ENCODE assay signal across 8 cellular contexts in genomic region chr1:150605451-150605731, GRCh38. TPM values are rescaled to one million over a fixed set of nuclear protein-coding genes. Genes with fewer than 3 reads are reported as not detected.
DNase-seq lines count a peak whose midpoint lies in the region; ATAC-seq, FAIRE-seq and TF ChIP-seq lines count a peak whose summit lies in the region.
"Not testable (repeated sequence)": the region's sequence is repeated elsewhere in the genome, so short reads cannot be mapped to it uniquely, and the experiment has no call there.
"Had no signal": no experiment of that assay in that cellular context is flagged by ENCODE, and none has a peak within 500 bp of the region (broad histone marks: within the 10 kb centered on the region; RNA-seq: fewer than 3 reads in every experiment).

No MANE protein-coding gene starts in this region.

- not testable (repeated sequence) for TF ChIP-seq RAD21 in HCT116 (IDR thresholded peaks at IDR 0.05; ENCODE audit: low read depth); SK-N-SH (IDR thresholded peaks at IDR 0.05; ENCODE audit: low read length); K562 (CRISPR knock-in tag; conservative IDR thresholded peaks at IDR 0.05 in 1 of 2, IDR thresholded peaks at IDR 0.05 in 1 of 2)

- BruUV-seq in HCT116 (replicated peaks; lab: Mats Ljungman, UMichigan); K562 (replicated peaks; lab: Mats Ljungman, UMichigan): not testable (repeated sequence)

- H3K79me2 ChIP-seq in HCT116 (ENCODE audit: insufficient read depth, low read length); SK-N-SH (ENCODE audit: insufficient read depth); K562 (ENCODE audit: control insufficient read depth, insufficient read depth, low read length): not testable (repeated sequence)

- WGBS in SK-N-SH (ENCODE audit: low lambda C conversion rate) = 93% methylated on average over 3 of the region's 3 CpGs
- WGBS in K562 (ENCODE audit: insufficient coverage, low coverage, missing lambda C conversion rate) = 71% methylated on average over 2 of the region's 3 CpGs
- WGBS in esophagus muscularis mucosa = 96% methylated on average over 3 of the region's 3 CpGs
- 100% methylated on average over 2 of the region's 3 CpGs for WGBS in right lobe of liver (ENCODE audit: insufficient coverage, low coverage, low lambda C conversion rate, missing lambda C conversion rate)
- 91 to 99% (median 97%) methylated on average over 3 of the region's 3 CpGs for WGBS in ovary, 3 donors

- DNase-seq in HCT116 (ENCODE audit: low read depth, low spot score); SK-N-SH; K562 (ENCODE audit: extremely low read depth in 1 of 4, low spot score in 3 of 4); esophagus muscularis mucosa (ENCODE audit: extremely low spot score); right lobe of liver; ovary: not testable (repeated sequence)

- H3K9ac ChIP-seq in HCT116 (ENCODE audit: low read length) (peak overlapping the region; percentile 56), SK-N-SH (peak overlapping the region; percentile 50; the same call in 1 of the 2 replicates), K562 (ENCODE audit: insufficient read depth in 1 of 2, low read depth in 2 of 2, low read length in 2 of 2) (peak overlapping the region; percentile 51 to 77; a peak in 3 of 4 replicates)
- H3K9ac ChIP-seq in stomach smooth muscle (ENCODE audit: low read length in 2 of 2) = not testable (repeated sequence)

- H3K4me1 ChIP-seq in HCT116 (ENCODE audit: control insufficient read depth in 1 of 2, insufficient read depth in 2 of 2, low read length in 2 of 2) = peaks cover 20 to 34% of the 10 kb centered on the region in 2 experiments
- peaks cover 6 to 23% of the 10 kb centered on the region in 2 experiments; a peak in 3 of 4 replicates for H3K4me1 ChIP-seq in SK-N-SH (ENCODE audit: control insufficient read depth in 1 of 2, insufficient read depth in 2 of 2, low read depth in 1 of 2, low read length in 1 of 2)
- peaks cover 11 to 17% of the 10 kb centered on the region in 2 experiments; a peak in 4 of 5 replicates for H3K4me1 ChIP-seq in K562 (replicated peaks in 1 of 2; ENCODE audit: control insufficient read depth in 2 of 2, insufficient read depth in 2 of 2, low read length in 2 of 2)
- H3K4me1 ChIP-seq in esophagus muscularis mucosa = peaks cover 22 to 35% (median 29%) of the 10 kb centered on the region in 4 donors
- peaks cover 0 to 17% (median 6%) of the 10 kb centered on the region in 4 donors for H3K4me1 ChIP-seq in right lobe of liver
- H3K4me1 ChIP-seq in ovary (ENCODE audit: insufficient read depth) = peaks cover 14% of the 10 kb centered on the region
- H3K4me1 ChIP-seq in stomach smooth muscle (ENCODE audit: control insufficient read depth, insufficient read depth, low read length) = not testable (repeated sequence)

- not testable (repeated sequence) for FAIRE-seq in K562 (lab: Jason Lieb, UNC)

- H3K27ac ChIP-seq in HCT116 (ENCODE audit: low read depth, low read length) = peak overlapping the region; percentile 87
- peak overlapping the region in 1 of 2 experiments; percentile 98; a peak in 2 of 4 replicates for H3K27ac ChIP-seq in SK-N-SH (ENCODE audit: low read depth in 2 of 2, low read length in 1 of 2)
- peak overlapping the region; percentile 86; the same call in 2 of the 3 replicates for H3K27ac ChIP-seq in K562 (ENCODE audit: extremely low read depth, low read depth, low read length)
- H3K27ac ChIP-seq in esophagus muscularis mucosa (replicated peaks in 1 of 4) = peak overlapping the region in 3 of 4 donors; percentile 68 to 81 (median 76)
- H3K27ac ChIP-seq in right lobe of liver = peak overlapping the region; percentile 83 to 97 (median 88)
- peak overlapping the region; percentile 68 to 89 for H3K27ac ChIP-seq in ovary
- peak overlapping the region; percentile 50 for H3K27ac ChIP-seq in stomach smooth muscle (ENCODE audit: low read length)

- TF ChIP-seq EP300 in SK-N-SH (IDR thresholded peaks at IDR 0.05; ENCODE audit: borderline replicate concordance in 1 of 2, low read depth in 1 of 2, low read length in 1 of 2); K562 (IDR thresholded peaks at IDR 0.05; ENCODE audit: low read length); esophagus muscularis mucosa (IDR thresholded peaks at IDR 0.05); ovary (IDR thresholded peaks at IDR 0.05): not testable (repeated sequence)

- peaks cover 18% of the 10 kb centered on the region for H3F3A ChIP-seq in SK-N-SH (replicated peaks; ENCODE audit: insufficient read depth)

- not testable (repeated sequence) for H3K9me3 ChIP-seq in HCT116 (ENCODE audit: control insufficient read depth in 1 of 2, insufficient read depth in 1 of 2, low read depth in 1 of 2, low read length in 2 of 2); SK-N-SH; K562 (replicated peaks; ENCODE audit: control insufficient read depth, insufficient read depth, low read depth, low read length); esophagus muscularis mucosa; right lobe of liver; ovary; stomach smooth muscle (ENCODE audit: control insufficient read depth in 2 of 2, low read length in 2 of 2)

- not testable (repeated sequence) for H3K4me3 ChIP-seq in HCT116 (replicated peaks in 1 of 2; ENCODE audit: low read depth in 1 of 2, low read length in 2 of 2); SK-N-SH (ENCODE audit: low read depth in 2 of 2, low read length in 1 of 2); K562; esophagus muscularis mucosa; right lobe of liver; ovary; stomach smooth muscle (ENCODE audit: low read length in 2 of 2)

- POLR2A ChIA-PET in HCT116 (lab: Charles Lee) (interaction anchor here (0.7 to 3.5 kb wide), 8 partner anchors 14 to 108 kb away, joined by 3 to 31 read pairs (median 4); partner anchors contain the start of genes ENSA, GOLPH3L and MCL1), SK-N-SH (lab: Yijun Ruan, JAX) (interaction anchor here (1.1 kb wide), 1 partner anchor 26 kb away, joined by 3 read pairs; the partner anchor contains the start of gene MCL1), K562 (lab: Yijun Ruan, JAX) (interaction anchor here (0.8 to 4.9 kb wide), 4 partner anchors 10 to 46 kb away, joined by 3 to 22 read pairs (median 11); partner anchors contain the start of gene MCL1)

- not testable (repeated sequence) for H4K20me1 ChIP-seq in HCT116 (ENCODE audit: insufficient read depth); SK-N-SH (ENCODE audit: insufficient read depth); K562 (replicated peaks; ENCODE audit: control insufficient read depth, insufficient read depth, low read length)

- not testable (repeated sequence) for ATAC-seq in HCT116, right lobe of liver
- peak; percentile 3; the same call in 1 of the 3 replicates for ATAC-seq in K562

- not testable (repeated sequence) for TF ChIP-seq CTCF in HCT116 (IDR thresholded peaks at IDR 0.05 in 2 of 3, conservative IDR thresholded peaks at IDR 0.05 in 1 of 3; ENCODE audit: borderline replicate concordance in 1 of 3, insufficient read depth in 1 of 3, low read depth in 2 of 3, low read length in 2 of 3); SK-N-SH (IDR thresholded peaks at IDR 0.05); K562 (IDR thresholded peaks at IDR 0.05 in 2 of 3, conservative IDR thresholded peaks at IDR 0.05 in 1 of 3; ENCODE audit: insufficient read depth in 2 of 3, low read depth in 1 of 3, low read length in 3 of 3); esophagus muscularis mucosa (IDR thresholded peaks at IDR 0.05); right lobe of liver (IDR thresholded peaks at IDR 0.05); ovary (IDR thresholded peaks at IDR 0.05)

- not testable (repeated sequence) for TF ChIP-seq POLR2A in HCT116 (IDR thresholded peaks at IDR 0.05; ENCODE audit: borderline replicate concordance, extremely low read depth, insufficient read depth, insufficient read length); K562 (conservative IDR thresholded peaks at IDR 0.05); esophagus muscularis mucosa (IDR thresholded peaks at IDR 0.05; ENCODE audit: low read depth); right lobe of liver (IDR thresholded peaks at IDR 0.05); ovary (IDR thresholded peaks at IDR 0.05)

- not testable (repeated sequence) for H3K9me1 ChIP-seq in K562 (ENCODE audit: control insufficient read depth, insufficient read depth, low read length)

- not testable (repeated sequence) for H3K36me3 ChIP-seq in HCT116 (ENCODE audit: control insufficient read depth in 1 of 2, insufficient read depth in 2 of 2, low read length in 2 of 2); SK-N-SH (replicated peaks in 1 of 2; ENCODE audit: control insufficient read depth in 1 of 2, insufficient read depth in 2 of 2, low read length in 1 of 2); K562 (ENCODE audit: control insufficient read depth, insufficient read depth, low read length); esophagus muscularis mucosa; right lobe of liver; ovary; stomach smooth muscle (ENCODE audit: control insufficient read depth in 2 of 2, insufficient read depth in 2 of 2, low read length in 2 of 2)

- in situ Hi-C loops in K562 (cut with MboI) = not testable (repeated sequence)

- not testable (repeated sequence) for H2AFZ ChIP-seq in HCT116 (ENCODE audit: low read depth, low read length, poor library complexity, severe bottlenecking); SK-N-SH (ENCODE audit: low read depth); K562 (ENCODE audit: low read depth, low read length)

- intact Hi-C loops in HCT116 (cut with micrococcal nuclease); K562 (cut with micrococcal nuclease); esophagus muscularis mucosa (cut with DNase I); right lobe of liver (cut with DNase I); ovary (cut with DNase I): not testable (repeated sequence)

- H3K9me2 ChIP-seq in HCT116 (ENCODE audit: insufficient read depth); SK-N-SH: not testable (repeated sequence)

- RAD21 ChIA-PET in HCT116 (lab: Charles Lee; ENCODE audit: low non-redundant PET in 1 of 2, low total read pairs in 2 of 2, uncharacterized antibody in 2 of 2, unreplicated experiment in 2 of 2) = interaction anchor here in 1 of 2 experiments (0.7 kb wide), 1 partner anchor 56 kb away, joined by 3 read pairs; the partner anchor contains the start of gene ADAMTSL4

- CTCF ChIA-PET in HCT116 (lab: Charles Lee) (interaction anchor here (1.7 kb wide), 1 partner anchor 26 kb away, joined by 4 read pairs; the partner anchor contains the start of gene MCL1), SK-N-SH (lab: Yijun Ruan, JAX) (interaction anchor here (1.4 kb wide), 1 partner anchor 16 kb away, joined by 3 read pairs; no protein-coding TSS in a partner anchor)
- CTCF ChIA-PET in K562 (lab: Yijun Ruan, JAX; ENCODE audit: low intra/inter-chr PET ratio) = not testable (repeated sequence)

- not testable (repeated sequence) for H3K27me3 ChIP-seq in HCT116 (ENCODE audit: insufficient read depth, low read length); SK-N-SH (ENCODE audit: insufficient read depth); K562 (ENCODE audit: control insufficient read depth in 2 of 2, insufficient read depth in 2 of 2, low read length in 2 of 2); esophagus muscularis mucosa; right lobe of liver; ovary; stomach smooth muscle (ENCODE audit: control insufficient read depth in 1 of 2, insufficient read depth in 2 of 2, low read length in 2 of 2)

- peak overlapping the region; percentile 68 for H3K4me2 ChIP-seq in HCT116 (ENCODE audit: low read length)
- H3K4me2 ChIP-seq in SK-N-SH; K562 (ENCODE audit: insufficient read depth, low read length): not testable (repeated sequence)

RNA-seq across cellular contexts. Expression of gene ENSA, which starts 24.0 kb away (rescaled TPM):
- total RNA-seq in HCT116 (2021; ENCODE audit: unreplicated experiment) (130 TPM), K562 (2014; rRNA removed) (147 and 163 TPM in 2 replicates), K562 (2014; rRNA removed; fragmentation: Illumina TruSeq; extraction: Trizol) (196 and 198 TPM in 2 replicates), K562 (2015; rRNA removed; fragmentation: Illumina TruSeq; extraction: Trizol) (183 and 188 TPM in 2 replicates), K562 (2021) (203 and 219 TPM in 2 replicates), esophagus muscularis mucosa (100 to 1,000 TPM; 110 to 212 (median 141) TPM), right lobe of liver (100 to 1,000 TPM in 2 of 6 experiments, 10 to 100 TPM in 4; 60.4 to 166 (median 71.2) TPM), ovary (100 to 1,000 TPM; 134 to 196 (median 152) TPM)
- polyA plus RNA-seq in HCT116 (2012) = 73.2 and 101 TPM in 2 replicates
- polyA plus RNA-seq in SK-N-SH (2012; rRNA removed) (47.4 and 56.3 TPM in 2 replicates), K562 (2011; rRNA removed) (133 and 156 TPM in 2 replicates), K562 (2014; fragmentation: Illumina TruSeq; extraction: Trizol) (565 and 605 TPM in 2 replicates), K562 (2014; fragmentation: Nextera tagmentation; extraction: Ambion mirVana) (10 to 100 TPM; 68.1 to 93.9 TPM), K562 (2014; rRNA removed) (197 and 354 TPM in 2 replicates), ovary (100 to 1,000 TPM; 111 to 193 TPM)
- 62.5 and 74.7 TPM in 2 replicates for polyA plus RNA-seq in SK-N-SH (2012; cell fraction: cytosol; rRNA removed)
- 32.5 and 33.7 TPM in 2 replicates for polyA plus RNA-seq in SK-N-SH (2012; cell fraction: nucleus; rRNA removed)
- total RNA-seq in K562 (2011; cell fraction: chromatin; rRNA removed; ENCODE audit: low replicate concordance) = 86.7 and 153 TPM in 2 replicates
- total RNA-seq in K562 (2011; cell fraction: nucleolus; rRNA removed) = 54.7 and 57.9 TPM in 2 replicates
- total RNA-seq in K562 (2011; cell fraction: nucleoplasm; rRNA removed) = 124 and 201 TPM in 2 replicates
- polyA plus RNA-seq in K562 (2011; cell fraction: cytosol; rRNA removed) = 116 and 118 TPM in 2 replicates
- 47.5 and 50.4 TPM in 2 replicates for polyA plus RNA-seq in K562 (2011; cell fraction: nucleus; rRNA removed)
- polyA plus RNA-seq in K562 (2012) = 174 and 197 TPM in 2 replicates
- polyA minus RNA-seq in K562 (2011; rRNA and poly(A)+ RNA removed) = 60.6 and 80.0 TPM in 2 replicates
- polyA minus RNA-seq in K562 (2011; cell fraction: cytosol; rRNA and poly(A)+ RNA removed) = 32.9 and 35.0 TPM in 2 replicates
- 22.9 and 51.1 TPM in 2 replicates for polyA minus RNA-seq in K562 (2011; cell fraction: nucleus; rRNA and poly(A)+ RNA removed)

RNA-seq across cellular contexts. Expression of gene MCL1, which starts 26.0 kb away (rescaled TPM):
- 146 TPM for total RNA-seq in HCT116 (2021; ENCODE audit: unreplicated experiment)
- 91.8 and 97.3 TPM in 2 replicates for polyA plus RNA-seq in HCT116 (2012)
- 110 and 131 TPM in 2 replicates for polyA plus RNA-seq in SK-N-SH (2012; rRNA removed)
- polyA plus RNA-seq in SK-N-SH (2012; cell fraction: cytosol; rRNA removed) = 70.8 and 82.9 TPM in 2 replicates
- 354 and 429 TPM in 2 replicates for polyA plus RNA-seq in SK-N-SH (2012; cell fraction: nucleus; rRNA removed)
- total RNA-seq in K562 (2011; cell fraction: chromatin; rRNA removed; ENCODE audit: low replicate concordance) = 200 and 281 TPM in 2 replicates
- total RNA-seq in K562 (2011; cell fraction: nucleolus; rRNA removed) = 147 and 148 TPM in 2 replicates
- total RNA-seq in K562 (2011; cell fraction: nucleoplasm; rRNA removed) = 206 and 295 TPM in 2 replicates
- 129 and 138 TPM in 2 replicates for total RNA-seq in K562 (2014; rRNA removed)
- 153 and 184 TPM in 2 replicates for total RNA-seq in K562 (2014; rRNA removed; fragmentation: Illumina TruSeq; extraction: Trizol)
- total RNA-seq in K562 (2015; rRNA removed; fragmentation: Illumina TruSeq; extraction: Trizol) = 109 and 120 TPM in 2 replicates
- total RNA-seq in K562 (2021) = 200 and 224 TPM in 2 replicates
- 144 and 222 TPM in 2 replicates for polyA plus RNA-seq in K562 (2011; rRNA removed)
- polyA plus RNA-seq in K562 (2011; cell fraction: cytosol; rRNA removed) = 86.7 and 94.2 TPM in 2 replicates
- 179 and 244 TPM in 2 replicates for polyA plus RNA-seq in K562 (2011; cell fraction: nucleus; rRNA removed)
- 139 and 140 TPM in 2 replicates for polyA plus RNA-seq in K562 (2012)
- 147 and 158 TPM in 2 replicates for polyA plus RNA-seq in K562 (2014; fragmentation: Illumina TruSeq; extraction: Trizol)
- 10 to 100 TPM; 27.1 to 31.0 TPM for polyA plus RNA-seq in K562 (2014; fragmentation: Nextera tagmentation; extraction: Ambion mirVana)
- 131 and 143 TPM in 2 replicates for polyA plus RNA-seq in K562 (2014; rRNA removed)
- 221 and 238 TPM in 2 replicates for polyA minus RNA-seq in K562 (2011; rRNA and poly(A)+ RNA removed)
- polyA minus RNA-seq in K562 (2011; cell fraction: cytosol; rRNA and poly(A)+ RNA removed) = 104 and 109 TPM in 2 replicates
- polyA minus RNA-seq in K562 (2011; cell fraction: nucleus; rRNA and poly(A)+ RNA removed) = 141 and 172 TPM in 2 replicates
- 100 to 1,000 TPM; 192 to 460 (median 255) TPM for total RNA-seq in esophagus muscularis mucosa
- 100 to 1,000 TPM in 5 of 6 experiments, 10 to 100 TPM in 1; 83.6 to 266 (median 158) TPM for total RNA-seq in right lobe of liver
- total RNA-seq in ovary = 100 to 1,000 TPM in 6 of 7 donors, 10 to 100 TPM in 1; 91.1 to 280 (median 145) TPM
- 100 to 1,000 TPM in 1 of 2 donors, 10 to 100 TPM in 1; 74.2 to 209 TPM for polyA plus RNA-seq in ovary

RNA-seq across cellular contexts. Expression of gene ADAMTSL4, which starts 56.2 kb away (rescaled TPM):
- 4.3 TPM for total RNA-seq in HCT116 (2021; ENCODE audit: unreplicated experiment)
- polyA plus RNA-seq in HCT116 (2012) = 2.5 and 4.3 TPM in 2 replicates
- polyA plus RNA-seq in SK-N-SH (2012; rRNA removed) = 2.4 and 3.4 TPM in 2 replicates
- 1.9 and 3.0 TPM in 2 replicates for polyA plus RNA-seq in SK-N-SH (2012; cell fraction: cytosol; rRNA removed)
- 11.2 and 16.1 TPM in 2 replicates for polyA plus RNA-seq in SK-N-SH (2012; cell fraction: nucleus; rRNA removed)
- 795 and 1,508 TPM in 2 replicates for total RNA-seq in K562 (2011; cell fraction: chromatin; rRNA removed; ENCODE audit: low replicate concordance)
- 712 and 761 TPM in 2 replicates for total RNA-seq in K562 (2011; cell fraction: nucleolus; rRNA removed)
- 735 and 822 TPM in 2 replicates for total RNA-seq in K562 (2011; cell fraction: nucleoplasm; rRNA removed)
- 35.6 and 43.6 TPM in 2 replicates for total RNA-seq in K562 (2014; rRNA removed)
- 18.8 and 20.3 TPM in 2 replicates for total RNA-seq in K562 (2014; rRNA removed; fragmentation: Illumina TruSeq; extraction: Trizol)
- total RNA-seq in K562 (2015; rRNA removed; fragmentation: Illumina TruSeq; extraction: Trizol) = 22.8 and 25.5 TPM in 2 replicates
- 163 and 212 TPM in 2 replicates for total RNA-seq in K562 (2021)
- 53.8 and 132 TPM in 2 replicates for polyA plus RNA-seq in K562 (2011; rRNA removed)
- 68.7 and 73.2 TPM in 2 replicates for polyA plus RNA-seq in K562 (2011; cell fraction: cytosol; rRNA removed)
- 800 and 1,003 TPM in 2 replicates for polyA plus RNA-seq in K562 (2011; cell fraction: nucleus; rRNA removed)
- 127 and 192 TPM in 2 replicates for polyA plus RNA-seq in K562 (2012)
- 116 and 156 TPM in 2 replicates for polyA plus RNA-seq in K562 (2014; fragmentation: Illumina TruSeq; extraction: Trizol)
- polyA plus RNA-seq in K562 (2014; fragmentation: Nextera tagmentation; extraction: Ambion mirVana) = 10 to 100 TPM; 12.7 to 14.8 TPM
- polyA plus RNA-seq in K562 (2014; rRNA removed) = 104 and 137 TPM in 2 replicates
- polyA minus RNA-seq in K562 (2011; rRNA and poly(A)+ RNA removed) = 23.6 and 31.1 TPM in 2 replicates
- 45.7 and 70.1 TPM in 2 replicates for polyA minus RNA-seq in K562 (2011; cell fraction: cytosol; rRNA and poly(A)+ RNA removed)
- polyA minus RNA-seq in K562 (2011; cell fraction: nucleus; rRNA and poly(A)+ RNA removed) = 99.2 and 125 TPM in 2 replicates
- total RNA-seq in esophagus muscularis mucosa = 10 to 100 TPM; 33.6 to 86.1 (median 48.2) TPM
- 10 to 100 TPM; 20.5 to 35.2 (median 31.5) TPM for total RNA-seq in right lobe of liver
- total RNA-seq in ovary = 10 to 100 TPM; 11.6 to 86.6 (median 22.5) TPM
- 10 to 100 TPM in 1 of 2 donors, 1 to 10 TPM in 1; 8.8 to 12.1 TPM for polyA plus RNA-seq in ovary
- polyA plus RNA-seq: neural cell had no signal
